10 cellular contexts compared by ENCODE assay signal in genomic region chr5:170523129-170523497, GRCh38. TPM values are rescaled to one million over a fixed set of nuclear protein-coding genes. Genes with fewer than 3 reads are reported as not detected.
A peak's percentile ranks its signal among the peaks of the same experiment; 100 is the strongest.
DNase-seq lines count a peak whose midpoint lies in the region; ATAC-seq, FAIRE-seq and TF ChIP-seq lines count a peak whose summit lies in the region.
"Had no signal": no experiment of that assay in that cellular context is flagged by ENCODE, and none has a peak within 500 bp of the region (broad histone marks: within the 10 kb centered on the region; RNA-seq: fewer than 3 reads in every experiment).

No MANE protein-coding gene starts in this region.

- H3K9me3 Mint-ChIP-seq in GM23338, result no peaks in the 10 kb centered on the region
- H3K9me3 Mint-ChIP-seq in endodermal cell, result no peaks in the 10 kb centered on the region
- no peaks in the 10 kb centered on the region for H3K9me3 Mint-ChIP-seq in immature natural killer cell
- H3K9me3 Mint-ChIP-seq in activated CD4-positive, alpha-beta T cell treated with anti-CD3 and anti-CD28 coated beads, Interleukin-2, amount 10 ng/mL, durations not matched to agents 24 days and 14 days, result no peaks in the 10 kb centered on the region

- H3K4me3 ChIP-seq in GM23338 (no peak overlapping the region), endodermal cell (ENCODE audit: low read length) (no peak overlapping the region)

- H3K27me3 ChIP-seq in GM23338 (ENCODE audit: insufficient read depth) (no peaks in the 10 kb centered on the region), endodermal cell (ENCODE audit: control insufficient read depth, insufficient read depth, low read length, poor library complexity, severe bottlenecking) (peaks cover 11% of the 10 kb centered on the region)

- H4K20me1 ChIP-seq in GM23338 (replicated peaks; ENCODE audit: insufficient read depth), result no peaks in the 10 kb centered on the region

- H3K36me3 Mint-ChIP-seq in GM23338 (ENCODE audit: low read depth) (no peaks in the 10 kb centered on the region), endodermal cell (ENCODE audit: low read depth) (no peaks in the 10 kb centered on the region), immature natural killer cell (no peaks in the 10 kb centered on the region)
- H3K36me3 Mint-ChIP-seq in activated CD4-positive, alpha-beta T cell treated with anti-CD3 and anti-CD28 coated beads, Interleukin-2, amount 10 ng/mL, durations not matched to agents 24 days and 14 days (ENCODE audit: low read depth), result no peaks in the 10 kb centered on the region

- no peaks in the 10 kb centered on the region for H3F3A ChIP-seq in GM23338 (replicated peaks; ENCODE audit: low read depth)

- no peak overlapping the region for H3K9ac ChIP-seq in endodermal cell (ENCODE audit: extremely low read depth, low read length, poor library complexity, severe bottlenecking)

- H3K9me2 ChIP-seq in GM23338 (ENCODE audit: insufficient read depth), result peaks cover 4% of the 10 kb centered on the region; the same call in 1 of the 2 replicates

- peaks cover 10% of the 10 kb centered on the region for H3K4me1 Mint-ChIP-seq in GM23338
- H3K4me1 Mint-ChIP-seq in endodermal cell, result peaks cover 4% of the 10 kb centered on the region
- no peaks in the 10 kb centered on the region for H3K4me1 Mint-ChIP-seq in immature natural killer cell
- H3K4me1 Mint-ChIP-seq in activated CD4-positive, alpha-beta T cell treated with anti-CD3 and anti-CD28 coated beads, Interleukin-2, amount 10 ng/mL, durations not matched to agents 24 days and 14 days, result no peaks in the 10 kb centered on the region

- H3K36me3 ChIP-seq in GM23338 (ENCODE audit: insufficient read depth) (no peaks in the 10 kb centered on the region), endodermal cell (ENCODE audit: control insufficient read depth, insufficient read depth, low read length) (no peaks in the 10 kb centered on the region)

- H3K4me3 Mint-ChIP-seq in GM23338, result no peak overlapping the region
- H3K4me3 Mint-ChIP-seq in endodermal cell, result no peak overlapping the region
- no peak overlapping the region for H3K4me3 Mint-ChIP-seq in immature natural killer cell
- no peak overlapping the region for H3K4me3 Mint-ChIP-seq in activated CD4-positive, alpha-beta T cell treated with anti-CD3 and anti-CD28 coated beads, Interleukin-2, amount 10 ng/mL, durations not matched to agents 24 days and 14 days

- no peak for FAIRE-seq in HTR-8/SVneo (lab: Jason Lieb, UNC)
- FAIRE-seq: endothelial cell of umbilical vein had no signal

- intact Hi-C loops in posterior cingulate gyrus (cut with DNase I), result no loop called here
- intact Hi-C loops in activated CD4-positive, alpha-beta T cell treated with anti-CD3 and anti-CD28 coated beads, Interleukin-2, amount 10 ng/mL, durations not matched to agents 24 days and 14 days (cut with micrococcal nuclease), result no loop called here

- H3K27ac ChIP-seq in GM23338 (ENCODE audit: low read depth), result no peak overlapping the region
- peak overlapping the region; percentile 78 for H3K27ac ChIP-seq in endodermal cell (ENCODE audit: low read depth, low read length)

- no peak for DNase-seq in GM23338 (ENCODE audit: low spot score)
- peak; percentile 83 for DNase-seq in NCI-H748 (lab: John Stamatoyannopoulos, UW; ENCODE audit: unreplicated experiment)
- no peak for DNase-seq in endodermal cell
- DNase-seq in posterior cingulate gyrus, result peak; percentile 45 to 94 (median 66)
- DNase-seq in immature natural killer cell, result no peak
- DNase-seq in activated CD4-positive, alpha-beta T cell treated with anti-CD3 and anti-CD28 coated beads, Interleukin-2, amount 10 ng/mL, durations not matched to agents 24 days and 14 days, result no peak
- no peak for DNase-seq in DMS153 treated with DMSO at 0.1 percent for 48 hours (lab: John Stamatoyannopoulos, UW; ENCODE audit: unreplicated experiment)
- DNase-seq in HTR-8/SVneo (ENCODE audit: insufficient read length, low spot score), result no peak
- DNase-seq: activated CD8-positive, alpha-beta memory T cell treated with anti-CD3 and anti-CD28 coated beads, Interleukin-2, amount 50 U/mL, for 48 hours had no signal

- ATAC-seq in GM23338, result peak; percentile 31

- no peaks in the 10 kb centered on the region for H3K9me3 ChIP-seq in endodermal cell (ENCODE audit: control insufficient read depth, low read length)

- H3K27ac Mint-ChIP-seq in GM23338 (no peak overlapping the region), endodermal cell (no peak overlapping the region), immature natural killer cell (no peak overlapping the region)
- no peak overlapping the region for H3K27ac Mint-ChIP-seq in activated CD4-positive, alpha-beta T cell treated with anti-CD3 and anti-CD28 coated beads, Interleukin-2, amount 10 ng/mL, durations not matched to agents 24 days and 14 days

- no peak overlapping the region for H3K4me2 ChIP-seq in GM23338

- H3K4me1 ChIP-seq in GM23338 (ENCODE audit: insufficient read depth) (0 out of 2 replicates have a peak, but pooled peaks cover 4% of the 10 kb centered on the region), endodermal cell (ENCODE audit: control insufficient read depth, insufficient read depth, low read length) (peaks cover 4% of the 10 kb centered on the region)

- H3K79me2 ChIP-seq in GM23338 (replicated peaks; ENCODE audit: insufficient read depth), result no peaks in the 10 kb centered on the region

- 78 to 86% methylated on average over 7 to 9 of the region's 9 CpGs for WGBS in endodermal cell (ENCODE audit: insufficient coverage in 1 of 2, insufficient read length in 1 of 2), 2 experiments

- H2AFZ ChIP-seq in GM23338, result no peak overlapping the region

- H3K27me3 Mint-ChIP-seq in GM23338 (ENCODE audit: insufficient read depth, low read depth, poor library complexity), result peaks cover 2% of the 10 kb centered on the region
- H3K27me3 Mint-ChIP-seq in endodermal cell (ENCODE audit: insufficient read depth), result peaks cover 8% of the 10 kb centered on the region
- peaks cover 0 to 2% (median 0%) of the 10 kb centered on the region in 3 donors for H3K27me3 Mint-ChIP-seq in immature natural killer cell (ENCODE audit: low read depth in 3 of 3)
- H3K27me3 Mint-ChIP-seq in activated CD4-positive, alpha-beta T cell treated with anti-CD3 and anti-CD28 coated beads, Interleukin-2, amount 10 ng/mL, durations not matched to agents 24 days and 14 days, result peaks cover 3% of the 10 kb centered on the region

- TF ChIP-seq CTCF in GM23338 (conservative IDR thresholded peaks at IDR 0.05; ENCODE audit: low read depth in 2 of 2) (no peak), endodermal cell (conservative IDR thresholded peaks at IDR 0.05) (no peak)

TF ChIP-seq in GM23338, 12 proteins besides CTCF, POLR2A, EP300 and RAD21 (continues in another document):
- TF ChIP-seq REST (IDR thresholded peaks at IDR 0.05; ENCODE audit: unreplicated experiment), result no peak
- TF ChIP-seq ZNF114 (CRISPR knock-in tag; IDR thresholded peaks at IDR 0.05), result no peak
- no peak for TF ChIP-seq STAT1 (IDR thresholded peaks at IDR 0.05; ENCODE audit: unreplicated experiment)
- no peak for TF ChIP-seq POLR2AphosphoS5 (IDR thresholded peaks at IDR 0.05; ENCODE audit: low read depth)
- TF ChIP-seq EZH2phosphoT487 (IDR thresholded peaks at IDR 0.05; ENCODE audit: unreplicated experiment), result no peak
- no peak for TF ChIP-seq NANOG (IDR thresholded peaks at IDR 0.05; ENCODE audit: borderline replicate concordance)
- TF ChIP-seq ETS1 (IDR thresholded peaks at IDR 0.05), result no peak
- TF ChIP-seq ZNF331 (CRISPR knock-in tag; IDR thresholded peaks at IDR 0.05; ENCODE audit: low read depth), result no peak
- TF ChIP-seq CREB1 (CRISPR knock-in tag; IDR thresholded peaks at IDR 0.05; ENCODE audit: low read depth), result no peak
- TF ChIP-seq JUNB (IDR thresholded peaks at IDR 0.05; ENCODE audit: unreplicated experiment), result no peak
- TF ChIP-seq EZH2 (IDR thresholded peaks at IDR 0.05; ENCODE audit: low read depth, unreplicated experiment), result no peak

RNA-seq across cellular contexts. Expression of gene KCNIP1, which starts 19.3 kb away (rescaled TPM):
- 0.31 and 3.0 TPM in 2 replicates for total RNA-seq in GM23338 (2014; rRNA removed; shearing (Covaris generic))
- polyA plus RNA-seq in GM23338 (2016; fragmentation: Nextera tagmentation; extraction: Ambion mirVana), result 0.42 and 0.87 TPM in 2 replicates
- not detected for total RNA-seq in endodermal cell
- polyA plus RNA-seq in endodermal cell (2013, experiment 1 of 2), result 2.9 TPM
- polyA plus RNA-seq in endodermal cell (2013, experiment 2 of 2), result 2.8 TPM
- not detected for polyA plus RNA-seq in immature natural killer cell
- not detected in 2 replicates for total RNA-seq in activated CD4-positive, alpha-beta T cell treated with anti-CD3 and anti-CD28 coated beads, Interleukin-2, amount 10 ng/mL, durations not matched to agents 24 days and 14 days
- polyA plus RNA-seq: endothelial cell of umbilical vein had no signal

Comparison
In these comparisons a context has a peak if more than half of its experiments do, and no peak if none do; other contexts are left out.
1. DNase-seq: peak in NCI-H748 (single experiment) and posterior cingulate gyrus (10 of 10); none in GM23338 (single experiment), endodermal cell (single experiment), immature natural killer cell (0 of 3), activated CD4-positive, alpha-beta T cell treated with anti-CD3 and anti-CD28 coated beads, Interleukin-2, amount 10 ng/mL, durations not matched to agents 24 days and 14 days (single experiment), DMS153 treated with DMSO at 0.1 percent for 48 hours (single experiment) and HTR-8/SVneo (single experiment).